Comparison of ENCODE assay signal across 10 cellular contexts in the genomic region with DNA sequence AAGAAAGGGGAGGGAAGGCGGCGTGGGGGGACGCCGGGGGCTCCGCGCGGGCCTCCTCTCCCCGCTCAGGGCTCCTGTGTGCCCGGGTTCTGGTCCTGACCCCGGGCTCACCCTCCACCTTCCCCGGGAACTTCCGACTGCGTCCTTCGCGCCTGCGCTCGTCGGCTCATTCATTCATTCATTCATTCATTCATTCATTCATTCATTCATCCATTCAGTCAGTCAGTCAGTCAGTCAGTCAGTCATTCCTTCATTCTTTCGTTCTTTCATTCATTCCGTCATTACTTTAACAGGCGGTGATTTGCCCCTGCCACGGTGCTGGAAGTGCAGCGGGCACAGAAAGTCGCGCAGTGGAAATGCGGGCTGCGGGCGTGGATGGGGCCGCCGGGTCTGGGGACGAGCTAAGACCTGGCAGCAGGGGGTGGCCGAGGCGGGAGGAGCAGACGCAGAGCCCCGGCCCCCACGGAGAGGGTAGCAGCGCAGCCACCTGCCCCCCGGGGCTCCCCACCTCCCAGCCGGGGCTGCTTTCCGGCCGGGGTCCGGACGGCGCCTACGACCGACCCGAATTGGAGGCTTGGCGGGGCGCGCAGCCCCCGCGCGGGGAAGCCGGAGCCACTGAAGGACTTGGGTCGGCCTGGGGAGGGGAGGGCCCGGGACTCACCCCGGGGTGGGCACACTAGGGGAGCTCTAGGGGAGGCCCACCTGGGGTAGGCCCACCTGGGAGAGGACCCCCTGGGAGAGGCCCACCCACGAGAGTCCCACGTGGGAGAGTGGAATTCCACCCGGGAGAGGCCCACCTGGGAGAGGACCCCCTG. TPM values are rescaled to one million over a fixed set of nuclear protein-coding genes. Genes with fewer than 3 reads are reported as not detected.
DNase-seq lines count a peak whose midpoint lies in the region; TF ChIP-seq lines count a peak whose summit lies in the region.
"Had no signal": no experiment of that assay in that cellular context is flagged by ENCODE, and none has a peak within 500 bp of the region (broad histone marks: within the 10 kb centered on the region; RNA-seq: fewer than 3 reads in every experiment).

No MANE protein-coding gene starts in this region.

- H3K9me3 ChIP-seq in esophagus muscularis mucosa = no peaks in the 10 kb centered on the region
- H3K9me3 ChIP-seq: mucosa of descending colon had no signal

- H3K36me3 ChIP-seq in ACC112 (ENCODE audit: insufficient read depth, low read length) (no peaks in the 10 kb centered on the region), esophagus muscularis mucosa (no peaks in the 10 kb centered on the region)

- peaks cover 27% of the 10 kb centered on the region for H3K27me3 Mint-ChIP-seq in nephron (ENCODE audit: low read depth)

- H3K27ac ChIP-seq in ACC112 (ENCODE audit: low read depth, low read length) (no peak overlapping the region), esophagus muscularis mucosa (replicated peaks in 1 of 4) (no peak overlapping the region)

- TF ChIP-seq CTCF in LNCaP clone FGC (IDR thresholded peaks at IDR 0.05; ENCODE audit: control insufficient read depth, extremely low read depth, insufficient read depth) (no peak), esophagus muscularis mucosa (IDR thresholded peaks at IDR 0.05) (no peak), nephron (IDR thresholded peaks at IDR 0.05; ENCODE audit: unreplicated experiment in 3 of 3) (no peak), GM20000 (IDR thresholded peaks at IDR 0.05; ENCODE audit: extremely low read depth, missing control alignments) (no peak)

- no peak overlapping the region for H2AFZ ChIP-seq in ACC112 (ENCODE audit: low read length, unreplicated experiment)

- no peak for TF ChIP-seq EP300 in esophagus muscularis mucosa (IDR thresholded peaks at IDR 0.05)

- H3K36me3 Mint-ChIP-seq in nephron (ENCODE audit: low read depth) = no peaks in the 10 kb centered on the region

- 17% methylated on average over 50 of the region's 60 CpGs for WGBS in esophagus muscularis mucosa

- H3K27ac Mint-ChIP-seq in nephron = peak overlapping the region in 2 of 3 experiments; percentile 4 to 50
- H3K27ac Mint-ChIP-seq: activated CD4-positive, alpha-beta T cell treated with anti-CD3 and anti-CD28 coated beads, Interleukin-2, amount 10 ng/mL, durations not matched to agents 24 days and 14 days had no signal

- DNase-seq in LNCaP clone FGC (ENCODE audit: low read depth) = no peak
- DNase-seq in esophagus muscularis mucosa (ENCODE audit: extremely low spot score) = no peak
- DNase-seq in HT-29 (ENCODE audit: low spot score) = no peak
- DNase-seq in GM20000 (ENCODE audit: low spot score) = no peak
- DNase-seq in NCI-H69 (lab: John Stamatoyannopoulos, UW) = no peak
- no peak for DNase-seq in COLO668 (lab: John Stamatoyannopoulos, UW; ENCODE audit: unreplicated experiment)
- DNase-seq: activated CD4-positive, alpha-beta T cell treated with anti-CD3 and anti-CD28 coated beads, Interleukin-2, amount 10 ng/mL, durations not matched to agents 24 days and 14 days had no signal

- intact Hi-C loops in esophagus muscularis mucosa (cut with DNase I) = no loop called here

- H3K27me3 ChIP-seq in ACC112 (ENCODE audit: insufficient read depth, low read length) (peaks cover 24% of the 10 kb centered on the region), esophagus muscularis mucosa (peaks cover 0 to 69% (median 18%) of the 10 kb centered on the region in 4 donors)

- no peaks in the 10 kb centered on the region for H3K79me2 ChIP-seq in ACC112 (ENCODE audit: control insufficient read depth, insufficient read depth, low read length, unreplicated experiment)

- H3K4me3 ChIP-seq in ACC112 (ENCODE audit: low read depth, low read length) (peak overlapping the region; percentile 66), LNCaP clone FGC (ENCODE audit: low read depth, low read length) (peak overlapping the region; percentile 26; the same call in 1 of the 2 replicates), esophagus muscularis mucosa (peak overlapping the region; percentile 57 to 62 (median 61))
- H3K4me3 ChIP-seq: mucosa of descending colon had no signal

- H3K4me1 ChIP-seq in ACC112 (ENCODE audit: control insufficient read depth, insufficient read depth, low read length, unreplicated experiment) = no peaks in the 10 kb centered on the region
- H3K4me1 ChIP-seq in esophagus muscularis mucosa = peaks cover 13 to 19% (median 16%) of the 10 kb centered on the region in 4 donors

- no peak for TF ChIP-seq POLR2A in esophagus muscularis mucosa (IDR thresholded peaks at IDR 0.05; ENCODE audit: low read depth)

- peak overlapping the region; percentile 82 to 92 (median 84) for H3K4me3 Mint-ChIP-seq in nephron
- H3K4me3 Mint-ChIP-seq: activated CD4-positive, alpha-beta T cell treated with anti-CD3 and anti-CD28 coated beads, Interleukin-2, amount 10 ng/mL, durations not matched to agents 24 days and 14 days had no signal

- peaks cover 5% of the 10 kb centered on the region for H3K4me1 Mint-ChIP-seq in nephron

- H3K9me3 Mint-ChIP-seq in nephron = no peaks in the 10 kb centered on the region
- H3K9me3 Mint-ChIP-seq: activated CD4-positive, alpha-beta T cell treated with anti-CD3 and anti-CD28 coated beads, Interleukin-2, amount 10 ng/mL, durations not matched to agents 24 days and 14 days had no signal

RNA-seq across cellular contexts. Expression of a gene that starts 0.6 kb away (rescaled TPM):
- 1 to 10 TPM in 1 of 4 donors, under 1 TPM in 3; under 0.01 to 1.3 (median 0.28) TPM for total RNA-seq in esophagus muscularis mucosa
- total RNA-seq in HT-29 (2014; rRNA removed; shearing (Covaris generic)) = not detected in 2 replicates
- total RNA-seq: activated CD4-positive, alpha-beta T cell treated with anti-CD3 and anti-CD28 coated beads, Interleukin-2, amount 10 ng/mL, durations not matched to agents 24 days and 14 days had no signal
